In the genomic region with DNA sequence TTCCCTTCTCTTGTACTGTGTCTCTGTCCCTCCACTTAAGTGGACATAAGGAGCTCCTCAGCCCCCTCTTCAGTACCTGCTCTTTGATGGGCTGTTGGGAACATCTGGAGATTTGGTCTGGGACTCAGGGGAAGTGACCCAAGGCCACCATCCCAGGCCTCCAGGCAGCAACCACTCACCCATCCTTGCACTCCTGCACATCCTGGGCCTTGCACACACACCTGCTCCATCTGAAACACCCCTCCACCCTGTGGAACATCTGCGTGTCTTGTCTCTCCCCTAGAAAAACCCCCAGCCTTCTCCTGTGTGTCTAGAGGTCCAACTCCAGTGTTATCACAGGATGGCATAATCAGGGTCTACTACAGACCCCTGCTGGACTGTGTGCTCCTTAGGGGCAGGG, we compare ENCODE assay signal across 1 cellular context.
TF ChIP-seq lines count a peak whose summit lies in the region.

No MANE protein-coding gene starts in this region.

TF ChIP-seq in A549, 52 proteins besides CTCF, POLR2A, EP300 and RAD21 (continued from another document):
- TF ChIP-seq, protein P1, sequence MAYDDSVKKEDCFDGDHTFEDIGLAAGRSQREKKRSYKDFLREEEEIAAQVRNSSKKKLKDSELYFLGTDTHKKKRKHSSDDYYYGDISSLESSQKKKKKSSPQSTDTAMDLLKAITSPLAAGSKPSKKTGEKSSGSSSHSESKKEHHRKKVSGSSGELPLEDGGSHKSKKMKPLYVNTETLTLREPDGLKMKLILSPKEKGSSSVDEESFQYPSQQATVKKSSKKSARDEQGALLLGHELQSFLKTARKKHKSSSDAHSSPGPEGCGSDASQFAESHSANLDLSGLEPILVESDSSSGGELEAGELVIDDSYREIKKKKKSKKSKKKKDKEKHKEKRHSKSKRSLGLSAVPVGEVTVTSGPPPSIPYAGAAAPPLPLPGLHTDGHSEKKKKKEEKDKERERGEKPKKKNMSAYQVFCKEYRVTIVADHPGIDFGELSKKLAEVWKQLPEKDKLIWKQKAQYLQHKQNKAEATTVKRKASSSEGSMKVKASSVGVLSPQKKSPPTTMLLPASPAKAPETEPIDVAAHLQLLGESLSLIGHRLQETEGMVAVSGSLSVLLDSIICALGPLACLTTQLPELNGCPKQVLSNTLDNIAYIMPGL (CRISPR knock-in tag; IDR thresholded peaks at IDR 0.05; ENCODE audit: borderline replicate concordance) = no peak
- TF ChIP-seq POLR2AphosphoS2 (conservative IDR thresholded peaks at IDR 0.05; ENCODE audit: low read length) = no peak
